ENCODE assay signal across 9 cellular contexts in genomic region chr14:87745507-87746118, GRCh38.
DNase-seq lines count a peak whose midpoint lies in the region; ATAC-seq, FAIRE-seq and TF ChIP-seq lines count a peak whose summit lies in the region.
"Had no signal": no experiment of that assay in that cellular context is flagged by ENCODE, and none has a peak within 500 bp of the region (broad histone marks: within the 10 kb centered on the region; RNA-seq: fewer than 3 reads in every experiment).

No MANE protein-coding gene starts in this region.

- TF ChIP-seq POLR2A in GM12891 (IDR thresholded peaks at IDR 0.05; ENCODE audit: low read depth, low read length) = no peak

- no peaks in the 10 kb centered on the region for H3K27me3 Mint-ChIP-seq in endodermal cell (ENCODE audit: insufficient read depth)

- peaks cover 10% of the 10 kb centered on the region for H3K9me3 Mint-ChIP-seq in endodermal cell

- CTCF ChIA-PET in BJ (lab: Yijun Ruan, JAX) = interaction anchor here (0.6 to 2.9 kb wide), 4 partner anchors 9 to 1507 kb away, joined by 4 to 20 read pairs (median 12); no protein-coding TSS in a partner anchor

- peaks cover 2% of the 10 kb centered on the region for H3K36me3 Mint-ChIP-seq in endodermal cell (ENCODE audit: low read depth)

- H3K27me3 ChIP-seq in BJ (ENCODE audit: control insufficient read depth, insufficient read depth, low read length) (no peaks in the 10 kb centered on the region), endodermal cell (ENCODE audit: control insufficient read depth, insufficient read depth, low read length, poor library complexity, severe bottlenecking) (no peaks in the 10 kb centered on the region)
- H3K27me3 ChIP-seq: SJSA1 had no signal

- DNase-seq in BJ (ENCODE audit: low read depth) (no peak), GM12891 (ENCODE audit: insufficient read length, low spot score) (peak; percentile 11), NCI-H526 treated with DMSO at 0.1 percent for 48 hours (lab: John Stamatoyannopoulos, UW) (peak; percentile 2), endodermal cell (peak; percentile 85), pons (ENCODE audit: low spot score) (peak; percentile 8), middle frontal gyrus (ENCODE audit: extremely low spot score, low spot score) (no peak)
- DNase-seq in activated CD8-positive, alpha-beta memory T cell treated with anti-CD3 and anti-CD28 coated beads, Interleukin-2, amount 50 U/mL, for 48 hours = no peak

- H3K36me3 ChIP-seq in BJ (ENCODE audit: control insufficient read depth, insufficient read depth, low read length) (no peaks in the 10 kb centered on the region), endodermal cell (ENCODE audit: control insufficient read depth, insufficient read depth, low read length) (no peaks in the 10 kb centered on the region)
- H3K36me3 ChIP-seq: SJSA1 had no signal

- no peak overlapping the region for H3K27ac Mint-ChIP-seq in endodermal cell

- peaks cover 28% of the 10 kb centered on the region for H3K4me1 Mint-ChIP-seq in endodermal cell

- WGBS in endodermal cell (ENCODE audit: insufficient coverage in 1 of 2, insufficient read length in 1 of 2), 2 experiments = 47% methylated on average over 3 of the region's 3 CpGs; no CpG with 5 or more reads in 1 of the 2 experiments

- no peak overlapping the region for H3K4me3 Mint-ChIP-seq in endodermal cell

- H3K9me3 ChIP-seq in endodermal cell (ENCODE audit: control insufficient read depth, low read length) = peaks cover 12% of the 10 kb centered on the region
- H3K9me3 ChIP-seq: SJSA1 had no signal

- H3K9ac ChIP-seq in endodermal cell (ENCODE audit: extremely low read depth, low read length, poor library complexity, severe bottlenecking) = no peak overlapping the region

- no peak overlapping the region for H3K27ac ChIP-seq in endodermal cell (ENCODE audit: low read depth, low read length)
- H3K27ac ChIP-seq: SJSA1 had no signal

- POLR2A ChIA-PET in BJ (lab: Charles Lee) = no interaction called here

- peak; percentile 43 for FAIRE-seq in GM12891 (lab: Jason Lieb, UNC)

- peak; percentile 76 for TF ChIP-seq CTCF in BJ (IDR thresholded peaks at IDR 0.05; ENCODE audit: insufficient read depth, low read depth, low read length)
- TF ChIP-seq CTCF in endodermal cell (conservative IDR thresholded peaks at IDR 0.05) = peak; percentile 93

- no peaks in the 10 kb centered on the region for H3K4me1 ChIP-seq in endodermal cell (ENCODE audit: control insufficient read depth, insufficient read depth, low read length)
- H3K4me1 ChIP-seq: SJSA1 had no signal

- peak; percentile 80 for ATAC-seq in HG02885 (IDR thresholded peaks at IDR 0.05; ENCODE audit: poor library complexity, unreplicated experiment)

- H3K4me3 ChIP-seq in BJ (ENCODE audit: low read depth, low read length) (no peak overlapping the region), endodermal cell (ENCODE audit: low read length) (no peak overlapping the region)
- H3K4me3 ChIP-seq: SJSA1 had no signal

TF ChIP-seq in GM12891, 5 proteins besides CTCF, POLR2A, EP300 and RAD21:
- TF ChIP-seq POU2F2 (IDR thresholded peaks at IDR 0.05; ENCODE audit: low read depth, low read length) = no peak
- TF ChIP-seq PAX5 (IDR thresholded peaks at IDR 0.05; ENCODE audit: insufficient read depth, low read length, severe bottlenecking) = no peak
- TF ChIP-seq POLR2AphosphoS5 (IDR thresholded peaks at IDR 0.05; ENCODE audit: low read depth, low read length) = no peak
- TF ChIP-seq TAF1 (IDR thresholded peaks at IDR 0.05; ENCODE audit: low read depth, low read length) = no peak
- TF ChIP-seq SPI1 (IDR thresholded peaks at IDR 0.05; ENCODE audit: low read depth, low read length) = no peak

Comparison
In these comparisons a context has a peak if more than half of its experiments do, and no peak if none do; other contexts are left out.
1. DNase-seq: peak in GM12891 (single experiment), NCI-H526 treated with DMSO at 0.1 percent for 48 hours (single experiment), endodermal cell (single experiment) and pons (single experiment); none in BJ (single experiment), activated CD8-positive, alpha-beta memory T cell treated with anti-CD3 and anti-CD28 coated beads, Interleukin-2, amount 50 U/mL, for 48 hours (single experiment) and middle frontal gyrus (single experiment).